ENCODE assay signal across 8 cellular contexts in the genomic region with DNA sequence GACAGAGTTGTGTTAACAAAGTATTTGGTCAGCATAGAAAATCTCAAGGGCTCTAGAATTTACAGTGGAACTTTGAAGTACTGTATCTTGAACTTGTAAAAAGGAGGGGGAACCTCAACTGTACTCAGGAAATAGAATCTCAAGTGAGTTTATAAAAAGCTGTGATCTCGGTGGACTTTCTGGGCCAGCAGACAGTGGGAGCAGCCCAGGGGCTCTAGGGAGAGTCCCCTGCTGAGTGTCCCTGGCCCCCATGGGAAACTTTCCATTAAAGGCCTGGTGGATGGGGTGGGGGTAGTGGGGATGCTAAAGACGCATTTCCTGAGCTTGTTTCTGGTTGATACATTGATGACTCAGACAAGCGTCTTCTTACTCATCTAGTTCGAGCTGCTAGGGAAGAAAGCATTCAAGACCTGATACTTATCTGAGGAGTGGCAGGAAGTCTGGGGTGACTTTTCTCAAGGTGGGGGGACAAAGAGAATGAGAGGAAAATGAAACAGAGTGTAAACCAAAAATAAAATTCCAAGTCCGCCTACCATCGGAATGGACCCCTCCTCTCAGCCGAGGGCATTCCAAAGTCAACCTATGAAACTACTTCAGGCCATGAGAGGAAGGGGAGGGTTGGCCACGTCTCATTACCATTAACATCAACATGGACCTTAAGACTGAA.
A peak's percentile ranks its signal among the peaks of the same experiment; 100 is the strongest.
DNase-seq lines count a peak whose midpoint lies in the region; ATAC-seq and TF ChIP-seq lines count a peak whose summit lies in the region.

No MANE protein-coding gene starts in this region.

- H3K9me3 ChIP-seq in NT2/D1 (ENCODE audit: insufficient read depth, low read length) = no peaks in the 10 kb centered on the region

- H3K4me1 ChIP-seq in NT2/D1 (ENCODE audit: insufficient read depth, insufficient read length) = peaks cover 8% of the 10 kb centered on the region

- H3K4me3 Mint-ChIP-seq in activated T-helper 17 cell treated with anti-CD3 and anti-CD28 coated beads, Interleukin-2, amount 50 U/mL, for 72 hours = peak overlapping the region; percentile 72
- peak overlapping the region in 4 of 5 donors; percentile 5 to 79 (median 32) for H3K4me3 Mint-ChIP-seq in immature natural killer cell
- H3K4me3 Mint-ChIP-seq in progenitor cell of endocrine pancreas (ENCODE audit: low read depth) = no peak overlapping the region

- no peaks in the 10 kb centered on the region for H3K9me3 Mint-ChIP-seq in activated T-helper 17 cell treated with anti-CD3 and anti-CD28 coated beads, Interleukin-2, amount 50 U/mL, for 72 hours
- no peaks in the 10 kb centered on the region for H3K9me3 Mint-ChIP-seq in immature natural killer cell
- no peaks in the 10 kb centered on the region for H3K9me3 Mint-ChIP-seq in progenitor cell of endocrine pancreas (ENCODE audit: low read depth)

- no peak for TF ChIP-seq CTCF in GM10266 (IDR thresholded peaks at IDR 0.05; ENCODE audit: control insufficient read depth, insufficient read depth, low read depth, missing control alignments)
- TF ChIP-seq CTCF in progenitor cell of endocrine pancreas (IDR thresholded peaks at IDR 0.05; ENCODE audit: unreplicated experiment) = no peak

- peaks cover 5% of the 10 kb centered on the region for H3K36me3 ChIP-seq in NT2/D1 (ENCODE audit: insufficient read depth, insufficient read length, low read length)

- peak overlapping the region; percentile 94 for H3K27ac Mint-ChIP-seq in activated T-helper 17 cell treated with anti-CD3 and anti-CD28 coated beads, Interleukin-2, amount 50 U/mL, for 72 hours
- peak overlapping the region; percentile 32 to 95 (median 84) for H3K27ac Mint-ChIP-seq in immature natural killer cell
- no peak overlapping the region for H3K27ac Mint-ChIP-seq in progenitor cell of endocrine pancreas

- DNase-seq in GM10266 (ENCODE audit: extremely low spot score) (peak; percentile 71), HCEC 1CT (peak; percentile 97), NT2/D1 (ENCODE audit: low read depth, low spot score) (peak; percentile 16), immature natural killer cell (peak; percentile 27 to 79 (median 38)), progenitor cell of endocrine pancreas (ENCODE audit: low spot score, unreplicated experiment) (no peak), LoVo (ENCODE audit: low spot score) (no peak)
- peak; percentile 22 to 37 for DNase-seq in stimulated activated CD8-positive, alpha-beta memory T cell treated with anti-CD3 and anti-CD28 coated beads, Interleukin-7, amount 100 ng/mL, for 1 hour (ENCODE audit: low read depth in 2 of 2)

- peaks cover 27% of the 10 kb centered on the region for H3K4me1 Mint-ChIP-seq in activated T-helper 17 cell treated with anti-CD3 and anti-CD28 coated beads, Interleukin-2, amount 50 U/mL, for 72 hours
- H3K4me1 Mint-ChIP-seq in immature natural killer cell (peaks cover 15 to 20% of the 10 kb centered on the region in 2 donors), progenitor cell of endocrine pancreas (ENCODE audit: low read depth) (peaks cover 3% of the 10 kb centered on the region)

- H3K9ac ChIP-seq in NT2/D1 (ENCODE audit: insufficient read length, low read depth) = no peak overlapping the region

- H3K4me3 ChIP-seq in NT2/D1 (ENCODE audit: insufficient read length, low read depth) = no peak overlapping the region

- no peaks in the 10 kb centered on the region for H3K27me3 ChIP-seq in NT2/D1 (ENCODE audit: insufficient read depth, insufficient read length)

- peak; percentile 88 for ATAC-seq in activated T-helper 17 cell treated with anti-CD3 and anti-CD28 coated beads, Interleukin-2, amount 50 U/mL, for 72 hours (replicated peaks)

- peaks cover 6% of the 10 kb centered on the region for H3K36me3 Mint-ChIP-seq in activated T-helper 17 cell treated with anti-CD3 and anti-CD28 coated beads, Interleukin-2, amount 50 U/mL, for 72 hours (ENCODE audit: low read depth)
- H3K36me3 Mint-ChIP-seq in immature natural killer cell = no peaks in the 10 kb centered on the region
- H3K36me3 Mint-ChIP-seq in progenitor cell of endocrine pancreas (ENCODE audit: insufficient read depth) = no peaks in the 10 kb centered on the region

- no peaks in the 10 kb centered on the region for H3K27me3 Mint-ChIP-seq in activated T-helper 17 cell treated with anti-CD3 and anti-CD28 coated beads, Interleukin-2, amount 50 U/mL, for 72 hours
- H3K27me3 Mint-ChIP-seq in immature natural killer cell (ENCODE audit: low read depth in 3 of 3) (peaks cover 0 to 2% (median 0%) of the 10 kb centered on the region in 3 donors), progenitor cell of endocrine pancreas (no peaks in the 10 kb centered on the region)

Comparison
In these comparisons a context has a peak if more than half of its experiments do, and no peak if none do; other contexts are left out.
1. DNase-seq: peak in GM10266 (single experiment), HCEC 1CT (single experiment), NT2/D1 (single experiment), immature natural killer cell (3 of 3) and stimulated activated CD8-positive, alpha-beta memory T cell treated with anti-CD3 and anti-CD28 coated beads, Interleukin-7, amount 100 ng/mL, for 1 hour (2 of 2); none in progenitor cell of endocrine pancreas (single experiment) and LoVo (single experiment).